In genomic region chr20:1313236-1313964, GRCh38 we compare ENCODE assay signal across 1 cellular context.
TF ChIP-seq lines count a peak whose summit lies in the region.

No MANE protein-coding gene starts in this region.

TF ChIP-seq in HEK293, 187 proteins besides CTCF, POLR2A, EP300 and RAD21 (continued from another document):
- peak; percentile 41; the same call in 1 of the 2 replicates for TF ChIP-seq ZNF518A (tag by site-specific recombination; conservative IDR thresholded peaks at IDR 0.05; ENCODE audit: low read depth)
- 0 out of 2 replicates have a peak, but pooled peaks have one; percentile 15 for TF ChIP-seq ZSCAN30 (tag by site-specific recombination; IDR thresholded peaks at IDR 0.05)
- 0 out of 2 replicates have a peak, but pooled peaks have one; percentile 10 for TF ChIP-seq ZNF629 (tag by site-specific recombination; IDR thresholded peaks at IDR 0.05)
- peak; percentile 65 for TF ChIP-seq ZNF394 (tag by site-specific recombination; IDR thresholded peaks at IDR 0.05; ENCODE audit: borderline replicate concordance)
- TF ChIP-seq ZNF174 (tag by site-specific recombination; IDR thresholded peaks at IDR 0.05) = no peak
- TF ChIP-seq ZNF2 (tag by site-specific recombination; IDR thresholded peaks at IDR 0.05) = peak; percentile 97
- TF ChIP-seq ZNF23 (tag by site-specific recombination; IDR thresholded peaks at IDR 0.05; ENCODE audit: borderline replicate concordance) = no peak
- TF ChIP-seq TSHZ1 (tag by site-specific recombination; IDR thresholded peaks at IDR 0.05; ENCODE audit: borderline replicate concordance) = no peak
- TF ChIP-seq ZBTB6 (tag by site-specific recombination; IDR thresholded peaks at IDR 0.05) = no peak
- peak; percentile 84 for TF ChIP-seq ZNF654 (tag by site-specific recombination; IDR thresholded peaks at IDR 0.05; ENCODE audit: low read depth)
- TF ChIP-seq ZBTB10 (tag by site-specific recombination; IDR thresholded peaks at IDR 0.05) = peak; percentile 47; the same call in 1 of the 2 replicates
- TF ChIP-seq KLF9 (tag by site-specific recombination; IDR thresholded peaks at IDR 0.05; ENCODE audit: low read depth) = no peak
- peak; percentile 97 for TF ChIP-seq IKZF3 (tag by site-specific recombination; IDR thresholded peaks at IDR 0.05)
- TF ChIP-seq SP7 (tag by site-specific recombination; IDR thresholded peaks at IDR 0.05) = 0 out of 2 replicates have a peak, but pooled peaks have one; percentile 24
- TF ChIP-seq ZNF335 (tag by site-specific recombination; conservative IDR thresholded peaks at IDR 0.05) = peak; percentile 77
